In genomic region chr15:82742134-82742533, GRCh38 we compare ENCODE assay signal across 22 cellular contexts. TPM values are rescaled to one million over a fixed set of nuclear protein-coding genes. Genes with fewer than 3 reads are reported as not detected.
A peak's percentile ranks its signal among the peaks of the same experiment; 100 is the strongest.
DNase-seq lines count a peak whose midpoint lies in the region; ATAC-seq and TF ChIP-seq lines count a peak whose summit lies in the region.
"Had no signal": no experiment of that assay in that cellular context is flagged by ENCODE, and none has a peak within 500 bp of the region (broad histone marks: within the 10 kb centered on the region; RNA-seq: fewer than 3 reads in every experiment).

No MANE protein-coding gene starts in this region.

- H2BK5ac ChIP-seq in mesenchymal stem cell (ENCODE audit: low read depth, low read length, poor library complexity, severe bottlenecking): no peak overlapping the region

- H3K36me3 ChIP-seq in mesenchymal stem cell (ENCODE audit: control insufficient read depth in 1 of 2, insufficient read depth in 2 of 2, low read depth in 1 of 2, low read length in 2 of 2) (no peaks in the 10 kb centered on the region), HAP-1 (replicated peaks) (peaks cover 2% of the 10 kb centered on the region; the same call in 1 of the 2 replicates)
- H3K36me3 ChIP-seq: gastrocnemius medialis, neutrophil had no signal

- H4K8ac ChIP-seq in mesenchymal stem cell (ENCODE audit: low read length): no peak overlapping the region

- no peak overlapping the region for H2BK120ac ChIP-seq in mesenchymal stem cell (ENCODE audit: low read depth, low read length)

- no peak overlapping the region for H2AK5ac ChIP-seq in mesenchymal stem cell (ENCODE audit: low read length, severe bottlenecking)

- H3K79me1 ChIP-seq in mesenchymal stem cell (replicated peaks; ENCODE audit: low read length, poor library complexity, severe bottlenecking): peaks cover 1% of the 10 kb centered on the region

- no peak overlapping the region for H2AFZ ChIP-seq in mesenchymal stem cell (ENCODE audit: low read depth, low read length)
- H2AFZ ChIP-seq: GM23248 had no signal

- CTCF ChIA-PET in AG04450 (lab: Charles Lee) (interaction anchor here (0.7 kb wide), 2 partner anchors 10 to 203 kb away, joined by 3 read pairs; no protein-coding TSS in a partner anchor), RWPE1 (lab: Yijun Ruan, JAX) (interaction anchor here (0.7 kb wide), 2 partner anchors 44 to 857 kb away, joined by 3 read pairs; no protein-coding TSS in a partner anchor)

- H3K4me1 ChIP-seq in mesenchymal stem cell (ENCODE audit: control insufficient read depth, insufficient read depth, low read depth, low read length) (no peaks in the 10 kb centered on the region), HAP-1 (no peaks in the 10 kb centered on the region)
- H3K4me1 ChIP-seq: gastrocnemius medialis, stomach, tibial nerve had no signal

- peak overlapping the region; percentile 11 for H3K27ac ChIP-seq in AG04450 (ENCODE audit: low read depth, low read length)
- H3K27ac ChIP-seq in RWPE1: peak overlapping the region; percentile 86
- peak overlapping the region; percentile 3 for H3K27ac ChIP-seq in mesenchymal stem cell (ENCODE audit: low read length, poor library complexity, severe bottlenecking)
- H3K27ac ChIP-seq: gastrocnemius medialis, GM23248, neutrophil, stomach, tibial nerve had no signal

- H3K18ac ChIP-seq in mesenchymal stem cell (ENCODE audit: low read depth in 1 of 2, low read length in 2 of 2): no peak overlapping the region

- H3K27me3 ChIP-seq in AG04450 (ENCODE audit: control insufficient read depth, insufficient read depth, low read length) (no peaks in the 10 kb centered on the region), mesenchymal stem cell (ENCODE audit: control insufficient read depth in 1 of 2, insufficient read depth in 1 of 2, low read length in 2 of 2) (no peaks in the 10 kb centered on the region), HAP-1 (ENCODE audit: low read depth) (no peaks in the 10 kb centered on the region)
- H3K27me3 ChIP-seq: gastrocnemius medialis, neutrophil, stomach, tibial nerve had no signal

- H4K91ac ChIP-seq in mesenchymal stem cell (ENCODE audit: low read length): no peak overlapping the region

- H2BK12ac ChIP-seq in mesenchymal stem cell (ENCODE audit: low read length in 2 of 2): no peak overlapping the region

- H3K4me3 ChIP-seq in AG04450 (ENCODE audit: low read depth, low read length) (no peak overlapping the region), choroid plexus epithelial cell (ENCODE audit: low read depth, low read length) (no peak overlapping the region), mesenchymal stem cell (ENCODE audit: insufficient read depth in 1 of 2, low read depth in 1 of 2, low read length in 2 of 2) (no peak overlapping the region), HAP-1 (no peak overlapping the region)
- H3K4me3 ChIP-seq: gastrocnemius medialis, GM23248, stomach, tibial nerve had no signal

- no peak overlapping the region for H2BK15ac ChIP-seq in mesenchymal stem cell (ENCODE audit: low read depth, poor library complexity, severe bottlenecking)

- ATAC-seq in GM21737 (IDR thresholded peaks at IDR 0.05; ENCODE audit: unreplicated experiment): no peak
- ATAC-seq: gastrocnemius medialis had no signal

- POLR2A ChIA-PET in AG04450 (lab: Yijun Ruan, JAX): no interaction called here
- POLR2A ChIA-PET in RWPE1 (lab: Yijun Ruan, JAX; ENCODE audit: low non-redundant PET): interaction anchor here (0.7 to 1.3 kb wide), 2 partner anchors 8 to 69 kb away, joined by 3 to 5 read pairs; no protein-coding TSS in a partner anchor

- no peak overlapping the region for H3K4ac ChIP-seq in mesenchymal stem cell (ENCODE audit: low read depth in 1 of 2, low read length in 2 of 2)

- H3K14ac ChIP-seq in mesenchymal stem cell (ENCODE audit: low read length in 2 of 2): no peak overlapping the region

- in situ Hi-C loops in HAP-1 (cut with MboI; ENCODE audit: low sequenced_read_pairs): no loop called here

- TF ChIP-seq CTCF in AG04450 (IDR thresholded peaks at IDR 0.05; ENCODE audit: low read depth, low read length) (no peak), RWPE1 (conservative IDR thresholded peaks at IDR 0.05; ENCODE audit: low read depth) (no peak), choroid plexus epithelial cell (conservative IDR thresholded peaks at IDR 0.05; ENCODE audit: low read depth, low read length) (no peak)

- no peaks in the 10 kb centered on the region for H3K9me3 ChIP-seq in AG04450 (ENCODE audit: control insufficient read depth, insufficient read depth, low read length)
- H3K9me3 ChIP-seq in mesenchymal stem cell (ENCODE audit: control insufficient read depth, low read length): no peaks in the 10 kb centered on the region
- no peaks in the 10 kb centered on the region for H3K9me3 ChIP-seq in HAP-1
- H3K9me3 ChIP-seq: gastrocnemius medialis, neutrophil, stomach, tibial nerve had no signal

- WGBS in mesenchymal stem cell: 91% methylated on average over 2 of the region's 3 CpGs

- H3K23ac ChIP-seq in mesenchymal stem cell (ENCODE audit: low read length in 2 of 2): no peak overlapping the region

- no peak overlapping the region for H3K4me2 ChIP-seq in mesenchymal stem cell (ENCODE audit: low read length, poor library complexity, severe bottlenecking)

- DNase-seq in AG04450 (ENCODE audit: low read depth, low spot score): no peak
- DNase-seq in RWPE1 (ENCODE audit: low spot score): peak; percentile 57
- peak; percentile 7 for DNase-seq in choroid plexus epithelial cell (ENCODE audit: low read depth)
- DNase-seq in mesenchymal stem cell: no peak
- no peak for DNase-seq in KG1 (lab: John Stamatoyannopoulos, UW)
- DNase-seq in HAP-1 (ENCODE audit: low spot score in 2 of 2): no peak
- DNase-seq in NCI-H128 (lab: John Stamatoyannopoulos, UW; ENCODE audit: unreplicated experiment): no peak
- DNase-seq: 8988T; activated CD4-positive, alpha-beta T cell treated with anti-CD3 and anti-CD28 coated beads, Interleukin-2, amount 10 ng/mL, durations not matched to agents 24 days and 14 days; anterior cingulate cortex; CD4-positive, alpha-beta T cell; central memory CD4-positive, alpha-beta T cell; gastrocnemius medialis; GM23248; KBM-7; kidney glomerular epithelial cell; NCI-H1694; NCI-H69; stomach had no signal

- H3K9ac ChIP-seq in mesenchymal stem cell (ENCODE audit: low read length): no peak overlapping the region
- H3K9ac ChIP-seq: GM23248 had no signal

RNA-seq across cellular contexts. Expression of gene AP3B2, which starts 32.5 kb away (rescaled TPM):
- 0.22 and 0.43 TPM in 2 replicates for polyA plus RNA-seq in AG04450 (2011; rRNA removed)
- 0.51 and 0.78 TPM in 2 replicates for polyA minus RNA-seq in AG04450 (2011; rRNA and poly(A)+ RNA removed)
- polyA plus RNA-seq in mesenchymal stem cell (2013, experiment 1 of 2): 0.14 TPM
- polyA plus RNA-seq in mesenchymal stem cell (2013, experiment 2 of 2): 0.11 TPM

Comparison
In these comparisons a context has a peak if more than half of its experiments do, and no peak if none do; other contexts are left out.
1. DNase-seq: peak in RWPE1 (single experiment) and choroid plexus epithelial cell (single experiment); none in AG04450 (single experiment), mesenchymal stem cell (single experiment), KG1 (single experiment), HAP-1 (0 of 2) and NCI-H128 (single experiment).
2. H3K27ac ChIP-seq: peak in every context shown above with its lines; median percentile 86 in RWPE1; 11 in AG04450; 3 in mesenchymal stem cell.